ENCODE assay signal across 8 cellular contexts in the genomic region with DNA sequence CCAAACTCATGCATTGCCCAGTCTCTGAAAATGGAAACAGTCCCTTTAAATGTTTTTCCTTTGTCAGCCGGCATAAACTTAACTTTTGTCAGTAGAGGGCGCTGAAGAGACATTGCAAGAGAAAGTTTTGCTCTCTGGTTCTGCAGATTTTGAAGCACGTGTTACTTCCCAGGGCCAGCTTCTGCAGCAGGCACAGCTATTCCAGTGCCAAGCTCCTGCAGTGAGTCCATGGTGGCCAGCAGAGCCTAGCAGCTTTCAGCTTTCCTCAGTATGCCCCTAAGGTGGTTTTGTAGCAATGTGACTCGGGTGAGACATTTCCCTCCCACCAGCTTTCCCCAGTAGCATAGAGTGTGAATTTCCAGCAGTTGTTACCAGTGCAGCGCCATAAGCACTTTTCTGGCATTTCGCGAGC. TPM values are rescaled to one million over a fixed set of nuclear protein-coding genes. Genes with fewer than 3 reads are reported as not detected.
DNase-seq lines count a peak whose midpoint lies in the region; ATAC-seq lines count a peak whose summit lies in the region.

No MANE protein-coding gene starts in this region.

- ATAC-seq in Right ventricle myocardium inferior, result peak; percentile 86
- peak; percentile 49 for ATAC-seq in HG02884 (IDR thresholded peaks at IDR 0.05; ENCODE audit: unreplicated experiment)

- intact Hi-C loops in Right ventricle myocardium inferior (cut with DNase I) (loop anchor here (1.0 kb wide), 1 partner anchor 59 kb away; no protein-coding TSS in a partner anchor), cardiac septum (cut with DNase I) (no loop called here)

- no peaks in the 10 kb centered on the region for H3K36me3 Mint-ChIP-seq in immature natural killer cell

- H3K4me3 Mint-ChIP-seq in immature natural killer cell, result peak overlapping the region in 3 of 5 donors; percentile 14 to 51 (median 39)

- DNase-seq in Right ventricle myocardium inferior (ENCODE audit: missing footprints), result peak; percentile 70
- DNase-seq in cardiac septum (ENCODE audit: low spot score), result no peak
- peak; percentile 66 for DNase-seq in NCI-H1694 treated with DMSO at 0.1 percent for 48 hours (lab: John Stamatoyannopoulos, UW)
- peak; percentile 38 for DNase-seq in T-helper 9 cell
- peak; percentile 53 for DNase-seq in brain pericyte (ENCODE audit: low read depth, low spot score)
- DNase-seq in immature natural killer cell, result peak; percentile 63 to 68 (median 68)
- DNase-seq in stimulated activated CD4-positive, alpha-beta T cell treated with anti-CD3 and anti-CD28 coated beads, Interleukin-12 subunit alpha, Interleukin-12 subunit beta, amount 100 ng/mL, for 24 hours (ENCODE audit: low read depth in 2 of 2), result peak; percentile 10 to 19

- H3K27ac Mint-ChIP-seq in immature natural killer cell, result peak overlapping the region in 1 of 6 donors; percentile 36

- H3K4me1 Mint-ChIP-seq in immature natural killer cell, result peaks cover 28 to 50% of the 10 kb centered on the region in 2 donors

- peaks cover 0 to 6% (median 0%) of the 10 kb centered on the region in 3 donors for H3K27me3 Mint-ChIP-seq in immature natural killer cell (ENCODE audit: low read depth in 3 of 3)

- no peaks in the 10 kb centered on the region for H3K9me3 Mint-ChIP-seq in immature natural killer cell

RNA-seq across cellular contexts. Expression of a gene that starts 2.6 kb away (rescaled TPM):
- total RNA-seq in Right ventricle myocardium inferior, result 3.6 TPM
- 8.5 TPM for total RNA-seq in cardiac septum
- 1 to 10 TPM in 2 of 3 donors, under 1 TPM in 1; 0.59 to 6.0 (median 4.6) TPM for polyA plus RNA-seq in immature natural killer cell

RNA-seq across cellular contexts. Expression of a gene that starts 32.0 kb away (rescaled TPM):
- total RNA-seq in Right ventricle myocardium inferior, result 10.4 TPM
- total RNA-seq in cardiac septum, result 8.2 TPM
- 10 to 100 TPM in 2 of 3 donors, 1 to 10 TPM in 1; 3.0 to 15.9 (median 14.3) TPM for polyA plus RNA-seq in immature natural killer cell
